In genomic region chr4:106898621-106899230, GRCh38 we compare ENCODE assay signal across 8 cellular contexts.
DNase-seq lines count a peak whose midpoint lies in the region; ATAC-seq and TF ChIP-seq lines count a peak whose summit lies in the region.

No MANE protein-coding gene starts in this region.

- DNase-seq in SIG-M5 treated with dmso at 0.1 percent for 504 hours (lab: John Stamatoyannopoulos, UW; ENCODE audit: unreplicated experiment) (peak; percentile 42), SIG-M5 (lab: John Stamatoyannopoulos, UW) (no peak), HT1080 (ENCODE audit: low read depth) (peak; percentile 21), SW480 (ENCODE audit: low spot score) (peak; percentile 6), foreskin fibroblast (peak; percentile 53 to 82), smooth muscle cell of the brain vasculature (ENCODE audit: low read depth, low spot score) (peak; percentile 32), NCI-H128 (lab: John Stamatoyannopoulos, UW; ENCODE audit: unreplicated experiment) (no peak)

- TF ChIP-seq CTCF in foreskin fibroblast (IDR thresholded peaks at IDR 0.05; ENCODE audit: low read depth, low read length), result peak; percentile 68

- ATAC-seq in GM21390 (IDR thresholded peaks at IDR 0.05; ENCODE audit: unreplicated experiment), result peak; percentile 94

- no peak overlapping the region for H3K4me3 ChIP-seq in foreskin fibroblast (ENCODE audit: low read depth in 1 of 2, low read length in 2 of 2)

Comparison
In these comparisons a context has a peak if more than half of its experiments do, and no peak if none do; other contexts are left out.
1. DNase-seq: peak in SIG-M5 treated with dmso at 0.1 percent for 504 hours (single experiment), HT1080 (single experiment), SW480 (single experiment), foreskin fibroblast (2 of 2) and smooth muscle cell of the brain vasculature (single experiment); none in SIG-M5 (single experiment) and NCI-H128 (single experiment).